In genomic region chr13:41075034-41075433, GRCh38 we compare ENCODE assay signal across 8 cellular contexts. TPM values are rescaled to one million over a fixed set of nuclear protein-coding genes. Genes with fewer than 3 reads are reported as not detected.
DNase-seq lines count a peak whose midpoint lies in the region; ATAC-seq, FAIRE-seq and TF ChIP-seq lines count a peak whose summit lies in the region.

No MANE protein-coding gene starts in this region.

- no peak overlapping the region for H3K27ac Mint-ChIP-seq in activated B cell treated with CpG ODN at 0.5 μM for 24 hours

- H3K4me3 Mint-ChIP-seq in activated B cell treated with CpG ODN at 0.5 μM for 24 hours: no peak overlapping the region

- TF ChIP-seq CTCF in HCT116 (IDR thresholded peaks at IDR 0.05 in 2 of 3, conservative IDR thresholded peaks at IDR 0.05 in 1 of 3; ENCODE audit: borderline replicate concordance in 1 of 3, insufficient read depth in 1 of 3, low read depth in 2 of 3, low read length in 2 of 3): peak; percentile 49 to 60 (median 49); a peak in 5 of 6 replicates
- TF ChIP-seq CTCF in activated B cell treated with CpG ODN at 0.5 μM for 24 hours (IDR thresholded peaks at IDR 0.05): no peak

- H3K27me3 ChIP-seq in HCT116 (ENCODE audit: insufficient read depth, low read length) (no peaks in the 10 kb centered on the region), small intestine (ENCODE audit: control insufficient read depth in 2 of 2, insufficient read depth in 2 of 2, low read length in 2 of 2) (no peaks in the 10 kb centered on the region), MG63 (no peaks in the 10 kb centered on the region)

- H3K4me1 Mint-ChIP-seq in activated B cell treated with CpG ODN at 0.5 μM for 24 hours: no peaks in the 10 kb centered on the region

- H3K36me3 Mint-ChIP-seq in activated B cell treated with CpG ODN at 0.5 μM for 24 hours (ENCODE audit: low read depth): peaks cover 69% of the 10 kb centered on the region

- DNase-seq in CD1c-positive myeloid dendritic cell (ENCODE audit: extremely low spot score): peak; percentile 55
- no peak for DNase-seq in HCT116 (ENCODE audit: low read depth, low spot score)
- no peak for DNase-seq in activated B cell treated with CpG ODN at 0.5 μM for 24 hours
- peak; percentile 62 for DNase-seq in germinal center (ENCODE audit: low spot score)
- peak; percentile 29 for DNase-seq in small intestine
- no peak for DNase-seq in MG63
- no peak for DNase-seq in DMS153 treated with DMSO at 0.1 percent for 48 hours (lab: John Stamatoyannopoulos, UW; ENCODE audit: unreplicated experiment)

- H3K4me3 ChIP-seq in HCT116 (replicated peaks in 1 of 2; ENCODE audit: low read depth in 1 of 2, low read length in 2 of 2) (no peak overlapping the region), small intestine (ENCODE audit: low read depth in 1 of 2, low read length in 2 of 2) (no peak overlapping the region), MG63 (no peak overlapping the region)

- H3K9me3 Mint-ChIP-seq in activated B cell treated with CpG ODN at 0.5 μM for 24 hours: no peaks in the 10 kb centered on the region

- peak; percentile 70 for TF ChIP-seq RAD21 in HCT116 (IDR thresholded peaks at IDR 0.05; ENCODE audit: low read depth)

- CTCF ChIA-PET in HCT116 (lab: Charles Lee) (interaction anchor here (1.1 to 1.6 kb wide), 2 partner anchors 11 to 148 kb away, joined by 3 to 5 read pairs; no protein-coding TSS in a partner anchor), activated B cell treated with CpG ODN at 0.5 μM for 24 hours (lab: Charles Lee) (interaction anchor here (0.7 to 2.3 kb wide), 5 partner anchors 61 to 152 kb away, joined by 3 to 33 read pairs (median 4); no protein-coding TSS in a partner anchor)

- H2AFZ ChIP-seq in HCT116 (ENCODE audit: low read depth, low read length, poor library complexity, severe bottlenecking): no peak overlapping the region

- no peaks in the 10 kb centered on the region for H3K9me2 ChIP-seq in HCT116 (ENCODE audit: insufficient read depth)

- ATAC-seq in HCT116 (peak; percentile 52), activated B cell treated with CpG ODN at 0.5 μM for 24 hours (ENCODE audit: low read depth) (peak; percentile 58), HG03196 (IDR thresholded peaks at IDR 0.05; ENCODE audit: unreplicated experiment) (no peak)

- H3K36me3 ChIP-seq in HCT116 (ENCODE audit: control insufficient read depth in 1 of 2, insufficient read depth in 2 of 2, low read length in 2 of 2) (peaks cover 31 to 52% of the 10 kb centered on the region in 2 experiments), small intestine (ENCODE audit: control insufficient read depth in 2 of 2, insufficient read depth in 2 of 2, low read length in 2 of 2) (peaks cover 5 to 13% of the 10 kb centered on the region in 2 donors), MG63 (peaks cover 68% of the 10 kb centered on the region)

- H3K4me1 ChIP-seq in HCT116 (ENCODE audit: control insufficient read depth in 1 of 2, insufficient read depth in 2 of 2, low read length in 2 of 2) (no peaks in the 10 kb centered on the region), small intestine (ENCODE audit: control insufficient read depth in 2 of 2, insufficient read depth in 1 of 2, low read depth in 1 of 2, low read length in 1 of 2) (peaks cover 0 to 2% of the 10 kb centered on the region in 2 donors)

- no peaks in the 10 kb centered on the region for H3K79me2 ChIP-seq in HCT116 (ENCODE audit: insufficient read depth, low read length)

- H3K4me2 ChIP-seq in HCT116 (ENCODE audit: low read length): no peak overlapping the region

- no TSS peak for BruUV-seq in HCT116 (replicated peaks; lab: Mats Ljungman, UMichigan)

- WGBS in small intestine, 3 donors: 28 to 87% (median 68%) methylated on average over 1 of the region's 1 CpG

- POLR2A ChIA-PET in HCT116 (lab: Charles Lee): no interaction called here
- POLR2A ChIA-PET in activated B cell treated with CpG ODN at 0.5 μM for 24 hours (lab: Charles Lee): no interaction called here

- no peak for TF ChIP-seq POLR2A in HCT116 (IDR thresholded peaks at IDR 0.05; ENCODE audit: borderline replicate concordance, extremely low read depth, insufficient read depth, insufficient read length)

- FAIRE-seq in small intestine (lab: Jason Lieb, UNC): no peak

- H3K27ac ChIP-seq in HCT116 (ENCODE audit: low read depth, low read length) (no peak overlapping the region), small intestine (ENCODE audit: low read depth in 1 of 2, low read length in 1 of 2) (no peak overlapping the region)

- RAD21 ChIA-PET in HCT116 (lab: Charles Lee; ENCODE audit: low non-redundant PET in 1 of 2, low total read pairs in 2 of 2, uncharacterized antibody in 2 of 2, unreplicated experiment in 2 of 2): no interaction called here

- intact Hi-C loops in HCT116 (cut with micrococcal nuclease) (loop anchor here (1.0 to 5.0 kb wide), 2 partner anchors 147 to 577 kb away; no protein-coding TSS in a partner anchor), activated B cell treated with CpG ODN at 0.5 μM for 24 hours (cut with micrococcal nuclease) (loop anchor here (1.0 to 5.0 kb wide), 5 partner anchors 57 to 1035 kb away; partner anchors contain the start of gene KBTBD6)

- H3K9me3 ChIP-seq in HCT116 (ENCODE audit: control insufficient read depth in 1 of 2, insufficient read depth in 1 of 2, low read depth in 1 of 2, low read length in 2 of 2) (no peaks in the 10 kb centered on the region), small intestine (ENCODE audit: control insufficient read depth, low read depth) (no peaks in the 10 kb centered on the region), MG63 (no peaks in the 10 kb centered on the region)

- no peaks in the 10 kb centered on the region for H4K20me1 ChIP-seq in HCT116 (ENCODE audit: insufficient read depth)

- H3K27me3 Mint-ChIP-seq in activated B cell treated with CpG ODN at 0.5 μM for 24 hours: no peaks in the 10 kb centered on the region

- H3K9ac ChIP-seq in HCT116 (ENCODE audit: low read length): no peak overlapping the region

TF ChIP-seq in HCT116, 20 proteins besides CTCF, POLR2A, EP300 and RAD21:
- no peak for TF ChIP-seq EGR1 (IDR thresholded peaks at IDR 0.05; ENCODE audit: low read depth)
- no peak for TF ChIP-seq FOSL1 (IDR thresholded peaks at IDR 0.05; ENCODE audit: low read depth)
- no peak for TF ChIP-seq ZBTB33 (IDR thresholded peaks at IDR 0.05; ENCODE audit: extremely low read depth, insufficient replicate concordance, low read length)
- no peak for TF ChIP-seq JUND (IDR thresholded peaks at IDR 0.05)
- no peak for TF ChIP-seq POLR2AphosphoS5 (IDR thresholded peaks at IDR 0.05; ENCODE audit: low read depth, low read length)
- TF ChIP-seq CBX3 (IDR thresholded peaks at IDR 0.05; ENCODE audit: low read depth): no peak
- TF ChIP-seq SIN3A (IDR thresholded peaks at IDR 0.05; ENCODE audit: low read depth): no peak
- TF ChIP-seq MAX (IDR thresholded peaks at IDR 0.05): no peak
- no peak for TF ChIP-seq ZNF274 (IDR thresholded peaks at IDR 0.05; ENCODE audit: low read depth, low read length)
- no peak for TF ChIP-seq EZH2 (IDR thresholded peaks at IDR 0.05)
- TF ChIP-seq ELF1 (IDR thresholded peaks at IDR 0.05; ENCODE audit: borderline replicate concordance, low read depth): no peak
- no peak for TF ChIP-seq SRF (IDR thresholded peaks at IDR 0.05; ENCODE audit: low read depth)
- no peak for TF ChIP-seq SP1 (IDR thresholded peaks at IDR 0.05; ENCODE audit: low read depth)
- no peak for TF ChIP-seq EZH2phosphoT487 (IDR thresholded peaks at IDR 0.05; ENCODE audit: borderline replicate concordance)
- no peak for TF ChIP-seq TCF7L2 (IDR thresholded peaks at IDR 0.05; ENCODE audit: borderline replicate concordance, extremely low read depth, insufficient read depth, insufficient read length)
- TF ChIP-seq YY1 (IDR thresholded peaks at IDR 0.05; ENCODE audit: extremely low read depth, insufficient replicate concordance, low read depth, low read length): no peak

RNA-seq across cellular contexts. Expression of gene WBP4, which starts 13.7 kb away (rescaled TPM):
- total RNA-seq in HCT116 (2021; ENCODE audit: unreplicated experiment) (14.5 TPM), activated B cell treated with CpG ODN at 0.5 μM for 24 hours (8.6 and 9.0 TPM in 2 replicates)
- 6.2 and 9.4 TPM in 2 replicates for polyA plus RNA-seq in HCT116 (2012)
- 10 to 100 TPM in 2 of 3 donors, 1 to 10 TPM in 1; 9.1 to 13.9 (median 12.2) TPM for polyA plus RNA-seq in small intestine
- total RNA-seq in MG63 (2014; rRNA removed; shearing (Covaris generic); ENCODE audit: low replicate concordance): 10.5 and 15.7 TPM in 2 replicates

RNA-seq across cellular contexts. Expression of gene ELF1, which starts 55.9 kb away (rescaled TPM):
- 30.0 TPM for total RNA-seq in HCT116 (2021; ENCODE audit: unreplicated experiment)
- polyA plus RNA-seq in HCT116 (2012): 13.3 and 17.1 TPM in 2 replicates
- total RNA-seq in activated B cell treated with CpG ODN at 0.5 μM for 24 hours: 129 and 136 TPM in 2 replicates
- 10 to 100 TPM; 34.3 to 40.8 (median 38.0) TPM for polyA plus RNA-seq in small intestine
- 6.7 and 11.3 TPM in 2 replicates for total RNA-seq in MG63 (2014; rRNA removed; shearing (Covaris generic); ENCODE audit: low replicate concordance)

RNA-seq across cellular contexts. Expression of gene KBTBD6, which starts 57.6 kb away (rescaled TPM):
- total RNA-seq in HCT116 (2021; ENCODE audit: unreplicated experiment) (9.1 TPM), activated B cell treated with CpG ODN at 0.5 μM for 24 hours (5.1 and 6.0 TPM in 2 replicates)
- 2.5 and 3.8 TPM in 2 replicates for polyA plus RNA-seq in HCT116 (2012)
- 1 to 10 TPM in 1 of 3 donors, under 1 TPM in 2; 0.81 to 3.4 (median 0.89) TPM for polyA plus RNA-seq in small intestine
- 8.2 and 11.8 TPM in 2 replicates for total RNA-seq in MG63 (2014; rRNA removed; shearing (Covaris generic); ENCODE audit: low replicate concordance)

Comparison
In these comparisons a context has a peak if more than half of its experiments do, and no peak if none do; other contexts are left out.
1. DNase-seq: peak in CD1c-positive myeloid dendritic cell (single experiment), germinal center (single experiment) and small intestine (single experiment); none in HCT116 (single experiment), activated B cell treated with CpG ODN at 0.5 μM for 24 hours (single experiment), MG63 (single experiment) and DMS153 treated with DMSO at 0.1 percent for 48 hours (single experiment).